Comparison of ENCODE assay signal across 2 cellular contexts in the genomic region with DNA sequence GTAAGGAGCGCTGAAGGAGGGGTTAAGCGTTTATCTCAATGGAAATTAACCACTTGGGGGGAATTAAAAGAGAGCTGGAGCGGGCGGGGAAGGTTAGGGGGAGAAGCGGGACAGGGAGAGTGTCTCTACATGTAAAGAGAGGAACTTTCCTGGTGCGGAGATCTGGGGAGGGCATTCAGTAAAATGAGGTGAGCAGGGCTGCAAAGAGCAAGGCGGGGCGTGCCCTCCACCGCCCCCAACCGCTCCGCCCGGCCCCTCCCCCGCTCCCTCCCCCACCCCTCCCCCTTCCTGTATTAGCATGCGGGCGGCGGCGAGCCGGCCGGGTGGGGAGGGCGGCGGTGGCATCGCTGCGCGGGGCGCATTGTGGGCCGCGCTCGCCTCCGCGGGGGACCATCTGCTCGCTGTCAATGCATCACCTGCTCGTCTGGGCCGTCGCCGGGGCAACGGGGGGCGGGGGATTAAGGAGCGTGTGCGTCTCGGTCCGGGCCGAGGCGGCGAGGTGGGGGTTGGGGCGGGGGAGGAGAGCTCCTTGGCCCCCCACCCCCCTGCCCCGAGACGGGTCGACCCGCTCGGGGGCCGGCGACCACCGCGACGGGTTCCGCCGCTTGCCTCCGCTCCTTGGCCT.
TF ChIP-seq lines count a peak whose summit lies in the region.

No MANE protein-coding gene starts in this region.

TF ChIP-seq in HEK293, 187 proteins besides CTCF, POLR2A, EP300 and RAD21:
- no peak for TF ChIP-seq ZNF416 (tag by site-specific recombination; IDR thresholded peaks at IDR 0.05)
- no peak for TF ChIP-seq ZNF302 (tag by site-specific recombination; IDR thresholded peaks at IDR 0.05; ENCODE audit: low read depth)
- TF ChIP-seq, protein P1, sequence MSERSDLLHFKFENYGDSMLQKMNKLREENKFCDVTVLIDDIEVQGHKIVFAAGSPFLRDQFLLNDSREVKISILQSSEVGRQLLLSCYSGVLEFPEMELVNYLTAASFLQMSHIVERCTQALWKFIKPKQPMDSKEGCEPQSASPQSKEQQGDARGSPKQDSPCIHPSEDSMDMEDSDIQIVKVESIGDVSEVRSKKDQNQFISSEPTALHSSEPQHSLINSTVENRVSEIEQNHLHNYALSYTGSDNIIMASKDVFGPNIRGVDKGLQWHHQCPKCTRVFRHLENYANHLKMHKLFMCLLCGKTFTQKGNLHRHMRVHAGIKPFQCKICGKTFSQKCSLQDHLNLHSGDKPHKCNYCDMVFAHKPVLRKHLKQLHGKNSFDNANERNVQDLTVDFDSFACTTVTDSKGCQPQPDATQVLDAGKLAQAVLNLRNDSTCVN (tag by site-specific recombination; optimal IDR thresholded peaks at IDR 0.05): no peak
- TF ChIP-seq ZNF169 (tag by site-specific recombination; IDR thresholded peaks at IDR 0.05): no peak
- no peak for TF ChIP-seq ZFP41 (tag by site-specific recombination; IDR thresholded peaks at IDR 0.05; ENCODE audit: borderline replicate concordance)
- no peak for TF ChIP-seq ZNF433 (tag by site-specific recombination; IDR thresholded peaks at IDR 0.05; ENCODE audit: low read depth)
- TF ChIP-seq SALL2 (tag by site-specific recombination; IDR thresholded peaks at IDR 0.05; ENCODE audit: borderline replicate concordance): no peak
- TF ChIP-seq HOXD13 (CRISPR knock-in tag; IDR thresholded peaks at IDR 0.05; ENCODE audit: borderline replicate concordance): no peak
- no peak for TF ChIP-seq ZNF335 (tag by site-specific recombination; conservative IDR thresholded peaks at IDR 0.05)

TF ChIP-seq in H1, 55 proteins besides CTCF, POLR2A, EP300 and RAD21:
- TF ChIP-seq, protein P2, sequence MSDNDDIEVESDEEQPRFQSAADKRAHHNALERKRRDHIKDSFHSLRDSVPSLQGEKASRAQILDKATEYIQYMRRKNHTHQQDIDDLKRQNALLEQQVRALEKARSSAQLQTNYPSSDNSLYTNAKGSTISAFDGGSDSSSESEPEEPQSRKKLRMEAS (IDR thresholded peaks at IDR 0.05): peak; percentile 66
- TF ChIP-seq HDAC2 (IDR thresholded peaks at IDR 0.05; ENCODE audit: borderline replicate concordance in 1 of 2, low read depth in 2 of 2, low read length in 2 of 2): 0 out of 4 replicates have a peak, but pooled peaks of 1 of the 2 experiments have one; percentile 36
- TF ChIP-seq SP2 (IDR thresholded peaks at IDR 0.05; ENCODE audit: low read length): no peak
- TF ChIP-seq NANOG (IDR thresholded peaks at IDR 0.05; ENCODE audit: insufficient read depth, low read depth, low read length, poor library complexity, severe bottlenecking): peak; percentile 6
- peak; percentile 48 to 66; a peak in 1 of 4 replicates for TF ChIP-seq SIN3A (conservative IDR thresholded peaks at IDR 0.05 in 1 of 2, IDR thresholded peaks at IDR 0.05 in 1 of 2; ENCODE audit: low read depth in 1 of 2, low read length in 2 of 2)
TF ChIP-seq in H1: peak in this region for 4.
